Comparison of ENCODE assay signal across 9 cellular contexts in the genomic region with DNA sequence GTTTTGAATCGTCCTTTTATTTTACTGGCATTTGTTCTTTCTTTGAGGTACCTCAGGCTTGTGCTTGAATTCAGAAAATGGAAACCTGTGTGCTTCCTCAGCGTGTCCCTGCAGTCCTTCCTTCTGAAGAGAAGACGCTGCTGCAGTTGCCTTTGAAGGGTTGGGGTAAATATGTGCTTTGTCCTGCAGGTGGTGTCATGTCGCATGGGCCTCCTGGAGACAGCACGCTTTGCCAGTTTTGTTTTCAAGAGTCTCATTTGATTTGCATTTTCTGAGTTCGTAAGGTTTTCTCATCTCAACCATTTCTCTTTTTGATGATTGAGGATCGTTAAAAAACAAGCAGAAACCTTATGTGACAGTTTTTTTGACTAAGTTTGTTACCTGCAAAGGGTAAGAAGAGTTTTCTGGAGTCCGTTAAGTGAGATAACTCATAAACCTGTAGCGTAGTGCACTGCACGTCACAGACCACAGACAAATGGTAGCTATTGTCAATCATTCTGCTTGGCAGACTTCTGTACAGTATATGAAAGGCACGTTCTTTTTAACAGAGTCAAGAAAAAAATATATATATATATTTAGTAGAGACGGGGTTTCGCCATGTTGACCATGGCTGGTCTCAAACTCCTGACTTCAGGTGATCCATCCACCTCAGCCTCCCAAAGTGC.
DNase-seq lines count a peak whose midpoint lies in the region; ATAC-seq and TF ChIP-seq lines count a peak whose summit lies in the region.
"Had no signal": no experiment of that assay in that cellular context is flagged by ENCODE, and none has a peak within 500 bp of the region (broad histone marks: within the 10 kb centered on the region; RNA-seq: fewer than 3 reads in every experiment).

No MANE protein-coding gene starts in this region.

- no peaks in the 10 kb centered on the region for H3K9me3 ChIP-seq in OCI-LY3 (ENCODE audit: insufficient read depth, low read length)

- H3K9ac ChIP-seq in OCI-LY3 (ENCODE audit: low read length), result no peak overlapping the region

- peak; percentile 57 for TF ChIP-seq CTCF in OCI-LY3 (IDR thresholded peaks at IDR 0.05; ENCODE audit: low read depth, low read length)

- H3K36me3 ChIP-seq in OCI-LY3 (replicated peaks; ENCODE audit: low read depth, low read length), result peaks cover 8% of the 10 kb centered on the region

- H3K27me3 ChIP-seq in OCI-LY3 (ENCODE audit: low read depth, low read length), result no peaks in the 10 kb centered on the region

- H3K27ac ChIP-seq in OCI-LY3 (ENCODE audit: low read length), result no peak overlapping the region

- peak overlapping the region; percentile 25 for H3K4me2 ChIP-seq in OCI-LY3 (ENCODE audit: low read length)

- no peaks in the 10 kb centered on the region for H3K79me2 ChIP-seq in OCI-LY3 (ENCODE audit: low read length)

- no peaks in the 10 kb centered on the region for H4K20me1 ChIP-seq in OCI-LY3 (ENCODE audit: insufficient read depth, low read length)

- H3K4me3 ChIP-seq in OCI-LY3 (ENCODE audit: low read length), result no peak overlapping the region

- peaks cover 3% of the 10 kb centered on the region; the same call in 1 of the 2 replicates for H3K4me1 ChIP-seq in OCI-LY3 (ENCODE audit: low read length)

- ATAC-seq in GM19395 (IDR thresholded peaks at IDR 0.05; ENCODE audit: unreplicated experiment), result peak; percentile 76
- no peak for ATAC-seq in GM21717 (IDR thresholded peaks at IDR 0.05; ENCODE audit: unreplicated experiment)

- DNase-seq in CD1c-positive myeloid dendritic cell (ENCODE audit: extremely low spot score) (peak; percentile 37), germinal center (ENCODE audit: low spot score) (peak; percentile 59), GF-D8 (lab: John Stamatoyannopoulos, UW) (no peak), hypothalamus (lab: John Stamatoyannopoulos, UW) (no peak), NCI-H2171 (lab: John Stamatoyannopoulos, UW) (no peak)
- DNase-seq: natural killer cell had no signal

- H2AFZ ChIP-seq in OCI-LY3 (ENCODE audit: low read depth, low read length), result no peak overlapping the region

Comparison
In these comparisons a context has a peak if more than half of its experiments do, and no peak if none do; other contexts are left out.
1. DNase-seq: peak in CD1c-positive myeloid dendritic cell (single experiment) and germinal center (single experiment); none in GF-D8 (single experiment), hypothalamus (0 of 51) and NCI-H2171 (single experiment).